In the genomic region with DNA sequence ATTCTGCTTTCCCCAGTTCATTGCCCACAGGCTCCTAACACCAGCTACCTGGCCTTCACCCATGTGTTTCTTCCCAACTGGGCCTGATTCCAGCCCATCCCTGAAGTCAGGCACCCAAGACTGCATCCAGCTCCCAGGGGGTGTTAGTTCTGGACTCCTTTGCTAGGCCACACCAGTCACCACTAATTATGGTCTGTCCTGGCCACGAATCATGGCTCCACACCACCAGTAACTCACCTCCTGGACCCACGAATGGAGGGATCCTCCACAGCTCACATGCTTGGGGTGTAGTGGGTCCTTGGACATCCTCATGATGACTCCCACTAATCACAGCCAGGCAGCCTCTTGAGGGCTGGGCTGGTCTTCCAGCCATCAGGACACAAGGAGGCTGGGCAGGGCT, we compare ENCODE assay signal across 22 cellular contexts. TPM values are rescaled to one million over a fixed set of nuclear protein-coding genes. Genes with fewer than 3 reads are reported as not detected.
DNase-seq lines count a peak whose midpoint lies in the region; ATAC-seq and TF ChIP-seq lines count a peak whose summit lies in the region.
"Had no signal": no experiment of that assay in that cellular context is flagged by ENCODE, and none has a peak within 500 bp of the region (broad histone marks: within the 10 kb centered on the region; RNA-seq: fewer than 3 reads in every experiment).

No MANE protein-coding gene starts in this region.

- CTCF ChIA-PET in HEK293 (lab: Yijun Ruan, JAX), result interaction anchor here (1.0 to 2.3 kb wide), 3 partner anchors 8 to 40 kb away, joined by 3 to 6 read pairs (median 3); no protein-coding TSS in a partner anchor

- POLR2A ChIA-PET in HEK293 (lab: Yijun Ruan, JAX), result no interaction called here

- H3K9me3 ChIP-seq in HEK293 (ENCODE audit: control insufficient read depth, insufficient read depth, low read depth, low read length) (no peaks in the 10 kb centered on the region), neuronal stem cell (replicated peaks in 1 of 2; ENCODE audit: control insufficient read depth in 2 of 2, insufficient read depth in 1 of 2, low read depth in 1 of 2, low read length in 2 of 2) (peaks cover 0 to 5% of the 10 kb centered on the region in 2 donors), esophagus muscularis mucosa (no peaks in the 10 kb centered on the region), mesenchymal stem cell (ENCODE audit: control insufficient read depth, low read length) (no peaks in the 10 kb centered on the region)
- H3K9me3 ChIP-seq: Caco-2 had no signal

- no peak overlapping the region for H2BK5ac ChIP-seq in neuronal stem cell (ENCODE audit: low read length)
- no peak overlapping the region for H2BK5ac ChIP-seq in mesenchymal stem cell (ENCODE audit: low read depth, low read length, poor library complexity, severe bottlenecking)

- H3K79me1 ChIP-seq in neuronal stem cell (ENCODE audit: low read depth, low read length) (no peaks in the 10 kb centered on the region), mesenchymal stem cell (replicated peaks; ENCODE audit: low read length, poor library complexity, severe bottlenecking) (no peaks in the 10 kb centered on the region)

- no peak overlapping the region for H3K23ac ChIP-seq in neuronal stem cell (ENCODE audit: low read depth, low read length, poor library complexity)
- no peak overlapping the region for H3K23ac ChIP-seq in mesenchymal stem cell (ENCODE audit: low read length in 2 of 2)

- peaks cover 23 to 28% (median 27%) of the 10 kb centered on the region in 3 experiments for H3K27me3 ChIP-seq in neuronal stem cell (ENCODE audit: control insufficient read depth in 3 of 3, insufficient read depth in 3 of 3, low read depth in 1 of 3, low read length in 3 of 3)
- peaks cover 0 to 29% (median 8%) of the 10 kb centered on the region in 4 donors for H3K27me3 ChIP-seq in esophagus muscularis mucosa
- peaks cover 24 to 31% of the 10 kb centered on the region in 2 experiments for H3K27me3 ChIP-seq in mesenchymal stem cell (ENCODE audit: control insufficient read depth in 1 of 2, insufficient read depth in 1 of 2, low read length in 2 of 2)

- peaks cover 4 to 9% of the 10 kb centered on the region in 2 donors for H3K36me3 Mint-ChIP-seq in CD14-positive monocyte
- H3K36me3 Mint-ChIP-seq: CD4-positive, CD25-positive, alpha-beta regulatory T cell; CD8-positive, alpha-beta T cell had no signal

- peaks cover 12% of the 10 kb centered on the region for H3K4me1 Mint-ChIP-seq in CD14-positive monocyte

- no peak overlapping the region for H3K4me3 Mint-ChIP-seq in CD14-positive monocyte
- H3K4me3 Mint-ChIP-seq: CD4-positive, CD25-positive, alpha-beta regulatory T cell; CD8-positive, alpha-beta T cell; H9; HFFc6 had no signal

- no peak for TF ChIP-seq EP300 in esophagus muscularis mucosa (IDR thresholded peaks at IDR 0.05)

- no peak overlapping the region for H3K4ac ChIP-seq in neuronal stem cell (ENCODE audit: low read length)
- H3K4ac ChIP-seq in mesenchymal stem cell (ENCODE audit: low read depth in 1 of 2, low read length in 2 of 2), result no peak overlapping the region

- TF ChIP-seq CTCF in CD14-positive monocyte (IDR thresholded peaks at IDR 0.05) (no peak), HEK293 (tag by site-specific recombination; IDR thresholded peaks at IDR 0.05) (no peak), esophagus muscularis mucosa (IDR thresholded peaks at IDR 0.05) (no peak)

- DNase-seq in CD14-positive monocyte (ENCODE audit: low spot score) (peak; percentile 29), neuronal stem cell (ENCODE audit: low spot score) (no peak), sciatic nerve (ENCODE audit: low spot score) (no peak), esophagus muscularis mucosa (ENCODE audit: extremely low spot score) (no peak), NCI-H1092 treated with DMSO at 0.1 percent for 48 hours (lab: John Stamatoyannopoulos, UW) (no peak), mesenchymal stem cell (no peak)
- DNase-seq: C1 segment of cervical spinal cord; Caco-2; CD4-positive, CD25-positive, alpha-beta regulatory T cell; CD8-positive, alpha-beta T cell; DMS79; EL; GDM1; GM23248; H9; HFFc6 had no signal

- peak; percentile 21 for ATAC-seq in sciatic nerve
- ATAC-seq: CD8-positive, alpha-beta T cell; GM12878; HCT116 had no signal

- H3K18ac ChIP-seq in neuronal stem cell (ENCODE audit: low read length) (peak overlapping the region; percentile 80), mesenchymal stem cell (ENCODE audit: low read depth in 1 of 2, low read length in 2 of 2) (no peak overlapping the region)

- no peak overlapping the region for H4K8ac ChIP-seq in neuronal stem cell (ENCODE audit: low read depth, low read length)
- no peak overlapping the region for H4K8ac ChIP-seq in mesenchymal stem cell (ENCODE audit: low read length)

- H2BK12ac ChIP-seq in neuronal stem cell (ENCODE audit: low read length) (no peak overlapping the region), mesenchymal stem cell (ENCODE audit: low read length in 2 of 2) (no peak overlapping the region)

- peaks cover 25 to 37% (median 34%) of the 10 kb centered on the region in 3 donors for H3K27me3 Mint-ChIP-seq in CD14-positive monocyte (ENCODE audit: low read depth in 3 of 3)

- intact Hi-C loops in CD14-positive monocyte (cut with micrococcal nuclease) (no loop called here), sciatic nerve (cut with DNase I) (no loop called here), esophagus muscularis mucosa (cut with DNase I) (no loop called here)

- H3K14ac ChIP-seq in neuronal stem cell (ENCODE audit: low read length) (no peak overlapping the region), mesenchymal stem cell (ENCODE audit: low read length in 2 of 2) (no peak overlapping the region)

- no peak overlapping the region for H4K91ac ChIP-seq in neuronal stem cell (ENCODE audit: low read depth, low read length, poor library complexity)
- no peak overlapping the region for H4K91ac ChIP-seq in mesenchymal stem cell (ENCODE audit: low read length)

- no CpG with 5 or more reads among the region's 2 CpGs for WGBS in neuronal stem cell (ENCODE audit: extremely low coverage in 2 of 2, insufficient read length in 2 of 2, insufficient replicate concordance in 1 of 2), 2 donors
- 89% methylated on average over 2 of the region's 2 CpGs for WGBS in esophagus muscularis mucosa
- 80% methylated on average over 2 of the region's 2 CpGs for WGBS in mesenchymal stem cell

- H3K4me1 ChIP-seq in HEK293 (ENCODE audit: control insufficient read depth, insufficient read depth, low read length) (peaks cover 6% of the 10 kb centered on the region), neuronal stem cell (ENCODE audit: control insufficient read depth in 2 of 2, insufficient read depth in 1 of 2, low read depth in 1 of 2, low read length in 2 of 2) (peaks cover 1 to 3% of the 10 kb centered on the region in 2 donors), esophagus muscularis mucosa (peaks cover 13 to 20% (median 19%) of the 10 kb centered on the region in 4 donors), mesenchymal stem cell (ENCODE audit: control insufficient read depth, insufficient read depth, low read depth, low read length) (peaks cover 14% of the 10 kb centered on the region)

- TF ChIP-seq POLR2A in esophagus muscularis mucosa (IDR thresholded peaks at IDR 0.05; ENCODE audit: low read depth), result no peak

- H2AK5ac ChIP-seq in neuronal stem cell (ENCODE audit: low read depth, low read length) (no peak overlapping the region), mesenchymal stem cell (ENCODE audit: low read length, severe bottlenecking) (no peak overlapping the region)

- H2BK15ac ChIP-seq in neuronal stem cell (ENCODE audit: low read length), result peak overlapping the region; percentile 79
- no peak overlapping the region for H2BK15ac ChIP-seq in mesenchymal stem cell (ENCODE audit: low read depth, poor library complexity, severe bottlenecking)

- H3K4me2 ChIP-seq in neuronal stem cell (ENCODE audit: insufficient read depth, low read length, poor library complexity, severe bottlenecking) (no peak overlapping the region), mesenchymal stem cell (ENCODE audit: low read length, poor library complexity, severe bottlenecking) (no peak overlapping the region)

- no peak overlapping the region for H3K9ac ChIP-seq in neuronal stem cell (ENCODE audit: low read depth, low read length, poor library complexity)
- no peak overlapping the region for H3K9ac ChIP-seq in mesenchymal stem cell (ENCODE audit: low read length)
- H3K9ac ChIP-seq: GM23248 had no signal

- peaks cover 0 to 20% (median 11%) of the 10 kb centered on the region in 7 donors for H3K9me3 Mint-ChIP-seq in CD14-positive monocyte
- H3K9me3 Mint-ChIP-seq: CD4-positive, CD25-positive, alpha-beta regulatory T cell; CD8-positive, alpha-beta T cell; HFFc6 had no signal

- H3K36me3 ChIP-seq in HEK293 (ENCODE audit: control insufficient read depth in 2 of 2, insufficient read depth in 1 of 2, low read length in 2 of 2) (no peaks in the 10 kb centered on the region; a peak in 1 of 3 replicates), neuronal stem cell (replicated peaks in 1 of 2; ENCODE audit: control insufficient read depth in 2 of 2, insufficient read depth in 2 of 2, low read length in 2 of 2) (no peaks in the 10 kb centered on the region), esophagus muscularis mucosa (no peaks in the 10 kb centered on the region), mesenchymal stem cell (ENCODE audit: control insufficient read depth in 1 of 2, insufficient read depth in 2 of 2, low read depth in 1 of 2, low read length in 2 of 2) (no peaks in the 10 kb centered on the region)

- H3K4me3 ChIP-seq in HEK293 (ENCODE audit: low read depth, low read length) (no peak overlapping the region), neuronal stem cell (ENCODE audit: low read length in 2 of 2) (no peak overlapping the region), esophagus muscularis mucosa (no peak overlapping the region), mesenchymal stem cell (ENCODE audit: insufficient read depth in 1 of 2, low read depth in 1 of 2, low read length in 2 of 2) (no peak overlapping the region)
- H3K4me3 ChIP-seq: GM12878, GM23248 had no signal

- H2AFZ ChIP-seq in neuronal stem cell (ENCODE audit: low read length) (no peak overlapping the region), mesenchymal stem cell (ENCODE audit: low read depth, low read length) (no peak overlapping the region)
- H2AFZ ChIP-seq: GM23248 had no signal

- no peak overlapping the region for H3K27ac Mint-ChIP-seq in CD14-positive monocyte
- H3K27ac Mint-ChIP-seq: CD4-positive, CD25-positive, alpha-beta regulatory T cell; CD8-positive, alpha-beta T cell; HFFc6 had no signal

- no peak overlapping the region for H2BK120ac ChIP-seq in neuronal stem cell (ENCODE audit: low read depth, low read length)
- no peak overlapping the region for H2BK120ac ChIP-seq in mesenchymal stem cell (ENCODE audit: low read depth, low read length)

- H3K27ac ChIP-seq in HEK293 (ENCODE audit: extremely low read depth, low read depth, low read length) (no peak overlapping the region), neuronal stem cell (replicated peaks; ENCODE audit: low read length) (no peak overlapping the region), esophagus muscularis mucosa (replicated peaks in 1 of 4) (no peak overlapping the region), mesenchymal stem cell (ENCODE audit: low read length, poor library complexity, severe bottlenecking) (no peak overlapping the region)
- H3K27ac ChIP-seq: GM23248 had no signal

RNA-seq across cellular contexts. Expression of a gene that starts 3.6 kb away (rescaled TPM):
- polyA plus RNA-seq in CD14-positive monocyte, result under 1 TPM; 0.35 to 0.50 TPM
- 0.56 TPM for polyA plus RNA-seq in neuronal stem cell (2013, experiment 1 of 2)
- 0.53 TPM for polyA plus RNA-seq in neuronal stem cell (2013, experiment 2 of 2)
- total RNA-seq in sciatic nerve (2.2 TPM), esophagus muscularis mucosa (1 to 10 TPM in 1 of 4 donors, under 1 TPM in 2, not detected in 1; 0.50 to 1.6 (median 0.84) TPM)
- polyA plus RNA-seq in mesenchymal stem cell (2013, experiment 1 of 2), result 0.06 TPM
- polyA plus RNA-seq in mesenchymal stem cell (2013, experiment 2 of 2), result 0.04 TPM
- total RNA-seq: A172; A673; CD4-positive, CD25-positive, alpha-beta regulatory T cell; GM23248; H4 had no signal
- polyA plus RNA-seq: CD4-positive, CD25-positive, alpha-beta regulatory T cell had no signal

RNA-seq across cellular contexts. Expression of a gene that starts 12.6 kb away (rescaled TPM):
- 10 to 100 TPM; 14.9 to 15.7 TPM for polyA plus RNA-seq in CD14-positive monocyte
- 7.7 TPM for polyA plus RNA-seq in neuronal stem cell (2013, experiment 1 of 2)
- 7.4 TPM for polyA plus RNA-seq in neuronal stem cell (2013, experiment 2 of 2)
- total RNA-seq in sciatic nerve, result 31.8 TPM
- total RNA-seq in esophagus muscularis mucosa, result 10 to 100 TPM; 25.8 to 63.9 (median 38.8) TPM
- 21.8 TPM for polyA plus RNA-seq in mesenchymal stem cell (2013, experiment 1 of 2)
- 22.6 TPM for polyA plus RNA-seq in mesenchymal stem cell (2013, experiment 2 of 2)
- total RNA-seq: CD8-positive, alpha-beta T cell had no signal

RNA-seq across cellular contexts. Expression of a gene that starts 51.0 kb away (rescaled TPM):
- 100 to 1,000 TPM in 1 of 2 donors, 10 to 100 TPM in 1; 81.2 to 136 TPM for polyA plus RNA-seq in CD14-positive monocyte
- polyA plus RNA-seq in neuronal stem cell (2013, experiment 1 of 2), result 271 TPM
- 267 TPM for polyA plus RNA-seq in neuronal stem cell (2013, experiment 2 of 2)
- 194 TPM for total RNA-seq in sciatic nerve
- 100 to 1,000 TPM; 183 to 203 (median 198) TPM for total RNA-seq in esophagus muscularis mucosa
- polyA plus RNA-seq in mesenchymal stem cell (2013, experiment 1 of 2), result 174 TPM
- 172 TPM for polyA plus RNA-seq in mesenchymal stem cell (2013, experiment 2 of 2)

RNA-seq across cellular contexts. Expression of a gene that starts 51.3 kb away (rescaled TPM):
- 1 to 10 TPM; 4.0 to 4.8 TPM for polyA plus RNA-seq in CD14-positive monocyte
- polyA plus RNA-seq in neuronal stem cell (2013, experiment 1 of 2), result 25.1 TPM
- 24.1 TPM for polyA plus RNA-seq in neuronal stem cell (2013, experiment 2 of 2)
- total RNA-seq in sciatic nerve (18.0 TPM), esophagus muscularis mucosa (10 to 100 TPM; 12.6 to 23.5 (median 20.7) TPM)
- polyA plus RNA-seq in mesenchymal stem cell (2013, experiment 1 of 2), result 22.5 TPM
- 22.7 TPM for polyA plus RNA-seq in mesenchymal stem cell (2013, experiment 2 of 2)
